Comparison of ENCODE assay signal across 8 cellular contexts in genomic region chr17:17751489-17751995, GRCh38.
DNase-seq lines count a peak whose midpoint lies in the region; ATAC-seq and TF ChIP-seq lines count a peak whose summit lies in the region.

No MANE protein-coding gene starts in this region.

- no peak for TF ChIP-seq EP300 in ovary (IDR thresholded peaks at IDR 0.05)

- peak overlapping the region; percentile 70 to 71 for H3K4me3 ChIP-seq in duodenal mucosa (ENCODE audit: low read depth in 1 of 2, low read length in 2 of 2)
- peak overlapping the region; percentile 20 for H3K4me3 ChIP-seq in ovary

- H3K27me3 ChIP-seq in duodenal mucosa (ENCODE audit: control insufficient read depth in 1 of 2, insufficient read depth in 2 of 2, low read length in 2 of 2) (no peaks in the 10 kb centered on the region), ovary (no peaks in the 10 kb centered on the region)

- TF ChIP-seq POLR2A in ovary (IDR thresholded peaks at IDR 0.05) = no peak

- no peaks in the 10 kb centered on the region for H3K36me3 ChIP-seq in duodenal mucosa (ENCODE audit: control insufficient read depth in 1 of 2, insufficient read depth in 2 of 2, low read length in 2 of 2)
- H3K36me3 ChIP-seq in ovary = no peaks in the 10 kb centered on the region

- peak overlapping the region; percentile 62 for H3K27ac ChIP-seq in duodenal mucosa (ENCODE audit: low read depth, low read length)
- H3K27ac ChIP-seq in ovary = peak overlapping the region in 1 of 2 donors; percentile 36

- H3K4me1 ChIP-seq in duodenal mucosa (ENCODE audit: control insufficient read depth in 1 of 2, insufficient read depth in 2 of 2, low read length in 2 of 2) (peaks cover 33% of the 10 kb centered on the region in 2 donors), ovary (ENCODE audit: insufficient read depth) (peaks cover 9% of the 10 kb centered on the region)

- H3K9ac ChIP-seq in duodenal mucosa (ENCODE audit: low read depth in 1 of 2, low read length in 2 of 2) = no peak overlapping the region

- WGBS in ovary, 3 donors = 45 to 54% (median 51%) methylated on average over 15 of the region's 15 CpGs

- peak; percentile 30 for DNase-seq in T-helper 9 cell
- no peak for DNase-seq in ovary
- no peak for DNase-seq in globus pallidus (ENCODE audit: low spot score)
- no peak for DNase-seq in RPMI8226
- DNase-seq in cortex of kidney (lab: John Stamatoyannopoulos, UW) = no peak

- intact Hi-C loops in ovary (cut with DNase I) = loop anchor here in 1 of 4 donors (10.0 kb wide), 1 partner anchor 67 kb away; the partner anchor contains the start of gene RAI1

- ATAC-seq in HG03060 (IDR thresholded peaks at IDR 0.05; ENCODE audit: low read depth, unreplicated experiment) (peak; percentile 5), HG03460 (IDR thresholded peaks at IDR 0.05; ENCODE audit: unreplicated experiment) (no peak)

- no peaks in the 10 kb centered on the region for H3K9me3 ChIP-seq in duodenal mucosa (ENCODE audit: control insufficient read depth in 1 of 2, low read length in 2 of 2)
- H3K9me3 ChIP-seq in ovary = no peaks in the 10 kb centered on the region

- no peak for TF ChIP-seq CTCF in ovary (IDR thresholded peaks at IDR 0.05)
